11 cellular contexts compared by ENCODE assay signal in genomic region chr7:108660465-108660864, GRCh38.
DNase-seq lines count a peak whose midpoint lies in the region; ATAC-seq and TF ChIP-seq lines count a peak whose summit lies in the region.
"Had no signal": no experiment of that assay in that cellular context is flagged by ENCODE, and none has a peak within 500 bp of the region (broad histone marks: within the 10 kb centered on the region; RNA-seq: fewer than 3 reads in every experiment).

No MANE protein-coding gene starts in this region.

- TF ChIP-seq CTCF in NB4 (IDR thresholded peaks at IDR 0.05; ENCODE audit: low read depth, low read length) (peak; percentile 29), mammary epithelial cell (conservative IDR thresholded peaks at IDR 0.05 in 1 of 2, IDR thresholded peaks at IDR 0.05 in 1 of 2; ENCODE audit: extremely low read depth in 1 of 2, insufficient read depth in 1 of 2, low read depth in 1 of 2, low read length in 2 of 2) (peak; percentile 17 to 22), nephron progenitor cell (IDR thresholded peaks at IDR 0.05) (peak; percentile 34)

- H3K27ac Mint-ChIP-seq in nephron progenitor cell: no peak overlapping the region
- H3K27ac Mint-ChIP-seq: natural killer cell treated with Interleukin-12 subunit alpha and Interleukin-12 subunit beta and Interleukin-15 and Interleukin-18, amount 100 ng/mL, for 72 hours; T-helper 1 cell treated with Interleukin-12 subunit alpha and Interleukin-12 subunit beta and Interleukin-4 antibody, amounts not matched to agents 30 μg/mL and 1 μg/mL, for 36 hours had no signal

- no peaks in the 10 kb centered on the region for H4K20me1 ChIP-seq in mammary epithelial cell (ENCODE audit: insufficient read depth, low read length)

- 0% methylated on average over 1 of the region's 3 CpGs for WGBS in mammary epithelial cell (ENCODE audit: low coverage, missing lambda C conversion rate)
- WGBS in aorta, 2 donors: 31 to 38% methylated on average over 3 of the region's 3 CpGs

- H3K4me1 ChIP-seq in mammary epithelial cell (ENCODE audit: insufficient read depth, low read length): no peaks in the 10 kb centered on the region
- no peaks in the 10 kb centered on the region for H3K4me1 ChIP-seq in aorta (ENCODE audit: control insufficient read depth in 1 of 2, insufficient read depth in 2 of 2, low read length in 2 of 2)
- H3K4me1 ChIP-seq: HAP-1 had no signal

- dilution Hi-C loops in mammary epithelial cell (cut with HindIII; ENCODE audit: low sequenced_read_pairs): loop anchor here (5.0 kb wide), 1 partner anchor 82 kb away; no protein-coding TSS in a partner anchor

- H3K36me3 Mint-ChIP-seq in nephron progenitor cell (ENCODE audit: low read depth): no peaks in the 10 kb centered on the region
- H3K36me3 Mint-ChIP-seq: natural killer cell treated with Interleukin-12 subunit alpha and Interleukin-12 subunit beta and Interleukin-15 and Interleukin-18, amount 100 ng/mL, for 72 hours had no signal

- DNase-seq in GM03348 (ENCODE audit: low spot score) (peak; percentile 6), NB4 (ENCODE audit: low read depth) (peak; percentile 20), mammary epithelial cell (no peak), nephron progenitor cell (no peak), aorta (no peak), CD1c-positive myeloid dendritic cell (ENCODE audit: extremely low spot score) (no peak), NCI-H187 treated with DMSO at 0.1 percent for 48 hours (lab: John Stamatoyannopoulos, UW) (no peak), middle frontal gyrus (ENCODE audit: extremely low spot score, low spot score) (no peak)

- BruUV-seq in mammary epithelial cell (replicated peaks; lab: Mats Ljungman, UMichigan): no TSS peak

- H3K4me3 ChIP-seq in NB4 (ENCODE audit: low read depth, low read length) (no peak overlapping the region), mammary epithelial cell (replicated peaks in 1 of 3; ENCODE audit: insufficient read depth in 1 of 3, low read depth in 2 of 3, low read length in 3 of 3) (no peak overlapping the region), aorta (ENCODE audit: low read length in 2 of 2) (no peak overlapping the region)
- H3K4me3 ChIP-seq: HAP-1 had no signal

- H3K79me2 ChIP-seq in mammary epithelial cell (ENCODE audit: insufficient read depth, low read length): no peaks in the 10 kb centered on the region

- in situ Hi-C loops in mammary epithelial cell (cut with MboI; ENCODE audit: low sequenced_read_pairs in 2 of 2): no loop called here

- no peaks in the 10 kb centered on the region for H3K9me3 ChIP-seq in mammary epithelial cell (replicated peaks; ENCODE audit: insufficient read depth, low read length)
- H3K9me3 ChIP-seq in aorta (ENCODE audit: control insufficient read depth, low read length): no peaks in the 10 kb centered on the region
- H3K9me3 ChIP-seq: HAP-1 had no signal

- CTCF ChIA-PET in mammary epithelial cell (lab: Charles Lee; ENCODE audit: low non-redundant PET): interaction anchor here (0.7 kb wide), 1 partner anchor 1871 kb away, joined by 4 read pairs; no protein-coding TSS in a partner anchor

- H3K9me3 Mint-ChIP-seq in nephron progenitor cell: no peaks in the 10 kb centered on the region
- H3K9me3 Mint-ChIP-seq: T-helper 1 cell treated with Interleukin-12 subunit alpha and Interleukin-12 subunit beta and Interleukin-4 antibody, amounts not matched to agents 30 μg/mL and 1 μg/mL, for 36 hours had no signal

- no peaks in the 10 kb centered on the region for H3K27me3 Mint-ChIP-seq in nephron progenitor cell (ENCODE audit: low read depth, poor library complexity)
- H3K27me3 Mint-ChIP-seq: natural killer cell treated with Interleukin-12 subunit alpha and Interleukin-12 subunit beta and Interleukin-15 and Interleukin-18, amount 100 ng/mL, for 72 hours had no signal

- no peaks in the 10 kb centered on the region for H3K36me3 ChIP-seq in mammary epithelial cell (ENCODE audit: insufficient read depth, low read length)
- no peaks in the 10 kb centered on the region for H3K36me3 ChIP-seq in aorta (ENCODE audit: control insufficient read depth in 1 of 2, insufficient read depth in 2 of 2, low read length in 1 of 2)
- H3K36me3 ChIP-seq: HAP-1 had no signal

- H3K4me3 Mint-ChIP-seq in nephron progenitor cell: no peak overlapping the region
- H3K4me3 Mint-ChIP-seq: natural killer cell treated with Interleukin-12 subunit alpha and Interleukin-12 subunit beta and Interleukin-15 and Interleukin-18, amount 100 ng/mL, for 72 hours; T-helper 1 cell treated with Interleukin-12 subunit alpha and Interleukin-12 subunit beta and Interleukin-4 antibody, amounts not matched to agents 30 μg/mL and 1 μg/mL, for 36 hours had no signal

- H3K4me2 ChIP-seq in mammary epithelial cell (ENCODE audit: insufficient read depth, low read depth, low read length): no peak overlapping the region

- intact Hi-C loops in mammary epithelial cell (cut with micrococcal nuclease) (no loop called here), aorta (cut with DNase I) (no loop called here)

- no peak overlapping the region for H3K9ac ChIP-seq in mammary epithelial cell (ENCODE audit: insufficient read depth, low read length)

- H3K4me1 Mint-ChIP-seq in nephron progenitor cell: no peaks in the 10 kb centered on the region

- no peak for TF ChIP-seq POLR2A in NB4 (IDR thresholded peaks at IDR 0.05; ENCODE audit: extremely low read depth, insufficient read length)

- H2AFZ ChIP-seq in mammary epithelial cell (ENCODE audit: low read depth, low read length): no peak overlapping the region

- H3K27me3 ChIP-seq in mammary epithelial cell (ENCODE audit: insufficient read depth, low read length): peaks cover 5% of the 10 kb centered on the region
- H3K27me3 ChIP-seq in aorta (ENCODE audit: control insufficient read depth in 1 of 2, insufficient read depth in 2 of 2, low read length in 1 of 2): no peaks in the 10 kb centered on the region

- no peak for ATAC-seq in aorta (ENCODE audit: low FRiP score)
- ATAC-seq: natural killer cell treated with Interleukin-12 subunit alpha and Interleukin-12 subunit beta and Interleukin-15 and Interleukin-18, amount 100 ng/mL, for 72 hours had no signal

- H3K27ac ChIP-seq in mammary epithelial cell (ENCODE audit: insufficient read depth, low read depth, low read length): no peak overlapping the region
- H3K27ac ChIP-seq in aorta (ENCODE audit: low read depth in 1 of 2, low read length in 2 of 2): no peak overlapping the region

Comparison
In these comparisons a context has a peak if more than half of its experiments do, and no peak if none do; other contexts are left out.
1. DNase-seq: peak in GM03348 (single experiment) and NB4 (single experiment); none in mammary epithelial cell (single experiment), nephron progenitor cell (single experiment), aorta (0 of 2), CD1c-positive myeloid dendritic cell (single experiment), NCI-H187 treated with DMSO at 0.1 percent for 48 hours (single experiment) and middle frontal gyrus (single experiment).
2. Peak in every context shown above with its lines, with median percentiles within 50 percentile points of each other: CTCF ChIP-seq.